In genomic region chr2:42812899-42813479, GRCh38 we compare ENCODE assay signal across 1 cellular context.
TF ChIP-seq lines count a peak whose summit lies in the region.

No MANE protein-coding gene starts in this region.

TF ChIP-seq in H1, 55 proteins besides CTCF, POLR2A, EP300 and RAD21 (continued from another document):
- TF ChIP-seq ATF2 (IDR thresholded peaks at IDR 0.05; ENCODE audit: low read length): no peak
- no peak for TF ChIP-seq YY1 (IDR thresholded peaks at IDR 0.05; ENCODE audit: low read depth, low read length)
- no peak for TF ChIP-seq POU5F1 (IDR thresholded peaks at IDR 0.05; ENCODE audit: low read depth, low read length)
- TF ChIP-seq SP1 (IDR thresholded peaks at IDR 0.05; ENCODE audit: low read depth, low read length): no peak
